In the genomic region with DNA sequence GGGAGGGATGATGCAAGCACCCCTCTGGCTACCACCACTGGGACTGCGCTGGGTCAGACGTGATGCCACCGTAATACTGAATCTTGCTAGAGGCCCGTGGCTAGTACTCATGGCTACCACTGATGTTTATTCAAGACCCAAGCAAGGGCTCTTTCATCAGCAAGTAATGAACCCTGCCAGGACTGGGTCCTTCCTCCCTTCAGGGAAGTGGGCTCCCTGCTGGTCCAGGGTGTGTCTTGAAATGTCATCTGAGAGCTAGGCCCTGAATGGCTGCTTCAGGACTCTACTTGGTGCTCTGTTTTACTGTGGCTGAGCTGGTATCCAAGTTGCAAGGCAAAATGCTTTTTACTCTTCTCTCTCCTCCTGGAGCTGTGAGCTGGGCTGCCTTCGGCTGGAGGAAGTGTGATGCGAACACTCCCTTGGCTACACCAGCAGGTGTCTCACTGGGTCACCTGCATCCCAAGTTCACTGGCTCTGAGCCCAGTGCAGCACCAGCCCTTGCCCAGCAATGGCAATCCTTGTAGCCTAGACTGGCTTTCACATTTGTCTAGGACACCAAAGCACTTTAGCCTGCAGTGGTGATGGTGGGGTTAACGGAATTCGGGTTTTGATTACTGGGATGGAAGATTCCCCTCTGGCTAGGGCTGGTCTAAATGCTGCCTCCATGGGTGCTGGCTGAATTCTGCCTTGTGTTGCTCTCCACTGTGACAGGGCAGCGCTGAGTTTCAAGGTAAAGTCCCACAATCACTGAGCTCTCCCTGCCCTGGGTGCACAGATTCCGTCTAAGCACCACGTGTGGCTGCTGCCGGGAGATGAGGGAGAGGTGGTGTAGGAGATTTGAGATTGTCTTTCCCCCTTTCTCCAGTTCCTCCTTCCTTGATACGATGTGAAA, we compare ENCODE assay signal across 8 cellular contexts.
DNase-seq lines count a peak whose midpoint lies in the region; ATAC-seq and TF ChIP-seq lines count a peak whose summit lies in the region.

No MANE protein-coding gene starts in this region.

- DNase-seq in PC-9 (peak; percentile 42 to 66), foreskin fibroblast (no peak)
- peak; percentile 10 for DNase-seq in stimulated activated CD4-positive, alpha-beta T cell treated with anti-CD3 and anti-CD28 coated beads, Interleukin-4, amount 100 ng/mL, for 24 hours
- no peak for DNase-seq in activated effector memory CD4-positive, alpha-beta T cell treated with Interleukin-2 at 50 U/mL for 16 hours

- no peak overlapping the region for H2AFZ ChIP-seq in PC-9

- H3K79me2 ChIP-seq in PC-9 (ENCODE audit: low read depth): no peaks in the 10 kb centered on the region

- H3K4me2 ChIP-seq in PC-9: no peak overlapping the region; the same call in 1 of the 2 replicates

- intact Hi-C loops in PC-9 (cut with micrococcal nuclease; ENCODE audit: unreplicated experiment): loop anchor here (2.0 kb wide), 1 partner anchor 49 kb away; no protein-coding TSS in a partner anchor

- POLR2A ChIA-PET in PC-9 (lab: Charles Lee; ENCODE audit: unreplicated experiment): no interaction called here

- no peak overlapping the region for H3K4me3 ChIP-seq in PC-9
- H3K4me3 ChIP-seq in foreskin fibroblast (ENCODE audit: low read depth in 1 of 2, low read length in 2 of 2): no peak overlapping the region

- 0 out of 2 replicates have a peak overlapping the region, but pooled peaks have one; percentile 10 for H3K27ac ChIP-seq in 22Rv1
- H3K27ac ChIP-seq in PC-9: no peak overlapping the region

- BruUV-seq in PC-9 (replicated peaks; lab: Mats Ljungman, UMichigan): no TSS peak

- TF ChIP-seq CTCF in 22Rv1 (IDR thresholded peaks at IDR 0.05) (peak; percentile 81), PC-9 (conservative IDR thresholded peaks at IDR 0.05) (peak; percentile 68), foreskin fibroblast (IDR thresholded peaks at IDR 0.05; ENCODE audit: low read depth, low read length) (no peak)

- no peaks in the 10 kb centered on the region for H3F3A ChIP-seq in PC-9 (ENCODE audit: insufficient read depth, low read depth)

- no peaks in the 10 kb centered on the region for H4K20me1 ChIP-seq in PC-9 (ENCODE audit: insufficient read depth)

- CTCF ChIA-PET in PC-9 (lab: Charles Lee): interaction anchor here (0.6 to 1.6 kb wide), 3 partner anchors 10 to 71 kb away, joined by 3 to 5 read pairs (median 3); no protein-coding TSS in a partner anchor

- ATAC-seq in GM21529 (IDR thresholded peaks at IDR 0.05; ENCODE audit: unreplicated experiment) (peak; percentile 61), esophagus mucosa (peak; percentile 88), GM19035 (IDR thresholded peaks at IDR 0.05; ENCODE audit: unreplicated experiment) (no peak)

- H3K4me1 ChIP-seq in PC-9 (replicated peaks; ENCODE audit: insufficient read depth): 0 out of 2 replicates have a peak, but pooled peaks cover 4% of the 10 kb centered on the region

- H3K9me2 ChIP-seq in PC-9 (ENCODE audit: insufficient read depth): no peaks in the 10 kb centered on the region

- H3K36me3 ChIP-seq in PC-9 (ENCODE audit: low read depth): no peaks in the 10 kb centered on the region

- peaks cover 22% of the 10 kb centered on the region; the same call in 1 of the 2 replicates for H3K27me3 ChIP-seq in PC-9 (ENCODE audit: insufficient read depth, low read depth)

- H3K9me3 ChIP-seq in PC-9 (ENCODE audit: insufficient read depth, low read depth): no peaks in the 10 kb centered on the region

Comparison
In these comparisons a context has a peak if more than half of its experiments do, and no peak if none do; other contexts are left out.
1. DNase-seq: peak in PC-9 (2 of 2) and stimulated activated CD4-positive, alpha-beta T cell treated with anti-CD3 and anti-CD28 coated beads, Interleukin-4, amount 100 ng/mL, for 24 hours (single experiment); none in foreskin fibroblast (0 of 2) and activated effector memory CD4-positive, alpha-beta T cell treated with Interleukin-2 at 50 U/mL for 16 hours (single experiment).